23 cellular contexts compared by ENCODE assay signal in genomic region chr5:142828797-142829535, GRCh38. TPM values are rescaled to one million over a fixed set of nuclear protein-coding genes. Genes with fewer than 3 reads are reported as not detected.
A peak's percentile ranks its signal among the peaks of the same experiment; 100 is the strongest.
DNase-seq lines count a peak whose midpoint lies in the region; ATAC-seq, FAIRE-seq and TF ChIP-seq lines count a peak whose summit lies in the region.
"Had no signal": no experiment of that assay in that cellular context is flagged by ENCODE, and none has a peak within 500 bp of the region (broad histone marks: within the 10 kb centered on the region; RNA-seq: fewer than 3 reads in every experiment).

No MANE protein-coding gene starts in this region.

- no peaks in the 10 kb centered on the region for H3K9me2 ChIP-seq in SK-N-SH

- H3K27ac ChIP-seq in SK-N-SH (ENCODE audit: low read depth in 2 of 2, low read length in 1 of 2) (peak overlapping the region; percentile 19 to 93; a peak in 3 of 4 replicates), SJSA1 (peak overlapping the region; percentile 38; the same call in 1 of the 2 replicates), small intestine (ENCODE audit: low read depth in 1 of 2, low read length in 1 of 2) (no peak overlapping the region), aorta (ENCODE audit: low read depth in 1 of 2, low read length in 2 of 2) (no peak overlapping the region)
- H3K27ac ChIP-seq: dorsolateral prefrontal cortex, lower lobe of right lung, thoracic aorta had no signal

- H3K9me3 ChIP-seq in SK-N-SH: no peaks in the 10 kb centered on the region
- no peaks in the 10 kb centered on the region for H3K9me3 ChIP-seq in SJSA1 (replicated peaks)
- H3K9me3 ChIP-seq in small intestine (ENCODE audit: control insufficient read depth, low read depth): no peaks in the 10 kb centered on the region
- no peaks in the 10 kb centered on the region for H3K9me3 ChIP-seq in aorta (ENCODE audit: control insufficient read depth, low read length)
- H3K9me3 ChIP-seq: lower lobe of right lung, thoracic aorta had no signal

- H3K79me2 ChIP-seq in SK-N-SH (ENCODE audit: insufficient read depth): peaks cover 11% of the 10 kb centered on the region

- H4K20me1 ChIP-seq in SK-N-SH (ENCODE audit: insufficient read depth): no peaks in the 10 kb centered on the region

- H3K36me3 ChIP-seq in SK-N-SH (replicated peaks in 1 of 2; ENCODE audit: control insufficient read depth in 1 of 2, insufficient read depth in 2 of 2, low read length in 1 of 2): no peaks in the 10 kb centered on the region
- no peaks in the 10 kb centered on the region for H3K36me3 ChIP-seq in SJSA1
- H3K36me3 ChIP-seq in small intestine (ENCODE audit: control insufficient read depth in 2 of 2, insufficient read depth in 2 of 2, low read length in 2 of 2): no peaks in the 10 kb centered on the region
- no peaks in the 10 kb centered on the region for H3K36me3 ChIP-seq in aorta (ENCODE audit: control insufficient read depth in 1 of 2, insufficient read depth in 2 of 2, low read length in 1 of 2)
- H3K36me3 ChIP-seq: lower lobe of right lung, thoracic aorta had no signal

- H2AFZ ChIP-seq in SK-N-SH (ENCODE audit: low read depth): no peak overlapping the region

- H3K4me3 ChIP-seq in SK-N-SH (ENCODE audit: low read depth in 2 of 2, low read length in 1 of 2) (no peak overlapping the region), SJSA1 (no peak overlapping the region), small intestine (ENCODE audit: low read depth in 1 of 2, low read length in 2 of 2) (no peak overlapping the region), aorta (ENCODE audit: low read length in 2 of 2) (no peak overlapping the region)
- H3K4me3 ChIP-seq: dorsolateral prefrontal cortex, lower lobe of right lung, thoracic aorta had no signal

- no peak overlapping the region for H3K9ac ChIP-seq in SK-N-SH

- no peak for TF ChIP-seq CTCF in SK-N-SH (IDR thresholded peaks at IDR 0.05)

- DNase-seq in SK-N-SH (no peak), SJSA1 (ENCODE audit: low read depth in 1 of 2, low spot score in 2 of 2) (no peak), left cardiac atrium (no peak), small intestine (peak; percentile 51), cortex of kidney (lab: John Stamatoyannopoulos, UW) (no peak), aorta (no peak), NCI-H2029 (lab: John Stamatoyannopoulos, UW) (no peak)
- DNase-seq: 8988T; activated CD4-positive, alpha-beta T cell treated with anti-CD3 and anti-CD28 coated beads, Interleukin-2, amount 50 U/mL, for 1 hour; activated naive CD4-positive, alpha-beta T cell treated with anti-CD3 and anti-CD28 coated beads, Interleukin-2, amount 10 ng/mL, durations not matched to agents 7 days and 5 days; dorsolateral prefrontal cortex; erythroblast; GF-D8; lower lobe of right lung; NCI-H1105; NCI-H2171; NCI-H774; posterior cingulate gyrus; SW 1271 had no signal

- TF ChIP-seq RAD21 in SK-N-SH (IDR thresholded peaks at IDR 0.05; ENCODE audit: low read length): no peak

- WGBS in SK-N-SH (ENCODE audit: low lambda C conversion rate): 98% methylated on average over 4 of the region's 5 CpGs
- 64 to 86% (median 78%) methylated on average over 5 of the region's 5 CpGs for WGBS in small intestine, 3 donors
- 93 to 97% methylated on average over 5 of the region's 5 CpGs for WGBS in aorta, 2 donors

- H3F3A ChIP-seq in SK-N-SH (replicated peaks; ENCODE audit: insufficient read depth): peaks cover 46% of the 10 kb centered on the region

- CTCF ChIA-PET in SK-N-SH (lab: Yijun Ruan, JAX): interaction anchor here (1.4 to 1.5 kb wide), 2 partner anchors 60 to 112 kb away, joined by 3 to 5 read pairs; no protein-coding TSS in a partner anchor

- peak overlapping the region; percentile 70; the same call in 1 of the 2 replicates for H3K4me2 ChIP-seq in SK-N-SH

- TF ChIP-seq EP300 in SK-N-SH (IDR thresholded peaks at IDR 0.05; ENCODE audit: borderline replicate concordance in 1 of 2, low read depth in 1 of 2, low read length in 1 of 2): no peak

- POLR2A ChIA-PET in SK-N-SH (lab: Yijun Ruan, JAX): no interaction called here

- ATAC-seq in SK-N-SH treated with all-trans-retinoic acid at 6 μM for 48 hours (no peak), left cardiac atrium (peak; percentile 6 to 42), aorta (ENCODE audit: low FRiP score) (no peak)

- H3K4me1 ChIP-seq in SK-N-SH (ENCODE audit: control insufficient read depth in 1 of 2, insufficient read depth in 2 of 2, low read depth in 1 of 2, low read length in 1 of 2) (peaks cover 55 to 64% of the 10 kb centered on the region in 2 experiments), SJSA1 (replicated peaks) (peaks cover 86% of the 10 kb centered on the region), small intestine (ENCODE audit: control insufficient read depth in 2 of 2, insufficient read depth in 1 of 2, low read depth in 1 of 2, low read length in 1 of 2) (peaks cover 26 to 29% of the 10 kb centered on the region in 2 donors), aorta (ENCODE audit: control insufficient read depth in 1 of 2, insufficient read depth in 2 of 2, low read length in 2 of 2) (peaks cover 2 to 7% of the 10 kb centered on the region in 2 donors)

- intact Hi-C loops in left cardiac atrium (cut with DNase I) (loop anchor here in 1 of 2 donors (5.0 kb wide), 1 partner anchor 47 kb away; no protein-coding TSS in a partner anchor), aorta (cut with DNase I) (loop anchor here in 1 of 2 donors (5.0 kb wide), 1 partner anchor 43 kb away; no protein-coding TSS in a partner anchor)

- FAIRE-seq in small intestine (lab: Jason Lieb, UNC): no peak
- FAIRE-seq: GM12891, TTC549 had no signal

- no peaks in the 10 kb centered on the region for H3K27me3 ChIP-seq in SK-N-SH (ENCODE audit: insufficient read depth)
- no peaks in the 10 kb centered on the region for H3K27me3 ChIP-seq in SJSA1 (replicated peaks)
- no peaks in the 10 kb centered on the region for H3K27me3 ChIP-seq in small intestine (ENCODE audit: control insufficient read depth in 2 of 2, insufficient read depth in 2 of 2, low read length in 2 of 2)
- H3K27me3 ChIP-seq in aorta (ENCODE audit: control insufficient read depth in 1 of 2, insufficient read depth in 2 of 2, low read length in 1 of 2): no peaks in the 10 kb centered on the region
- H3K27me3 ChIP-seq: dorsolateral prefrontal cortex had no signal

TF ChIP-seq in SK-N-SH, 30 proteins besides CTCF, POLR2A, EP300 and RAD21 (continues in another document):
- TF ChIP-seq IRF3 (IDR thresholded peaks at IDR 0.05; ENCODE audit: low read depth, low read length) (no peak), RXRA (IDR thresholded peaks at IDR 0.05; ENCODE audit: borderline replicate concordance, low read depth) (no peak), TAF1 (IDR thresholded peaks at IDR 0.05; ENCODE audit: borderline replicate concordance, low read depth, low read length) (no peak), CHD2 (IDR thresholded peaks at IDR 0.05; ENCODE audit: low read length, partially characterized antibody) (no peak), NFIC (IDR thresholded peaks at IDR 0.05; ENCODE audit: borderline replicate concordance) (no peak), GABPA (IDR thresholded peaks at IDR 0.05; ENCODE audit: low read depth) (no peak)
- TF ChIP-seq, protein P1, sequence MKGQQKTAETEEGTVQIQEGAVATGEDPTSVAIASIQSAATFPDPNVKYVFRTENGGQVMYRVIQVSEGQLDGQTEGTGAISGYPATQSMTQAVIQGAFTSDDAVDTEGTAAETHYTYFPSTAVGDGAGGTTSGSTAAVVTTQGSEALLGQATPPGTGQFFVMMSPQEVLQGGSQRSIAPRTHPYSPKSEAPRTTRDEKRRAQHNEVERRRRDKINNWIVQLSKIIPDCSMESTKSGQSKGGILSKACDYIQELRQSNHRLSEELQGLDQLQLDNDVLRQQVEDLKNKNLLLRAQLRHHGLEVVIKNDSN (IDR thresholded peaks at IDR 0.05; ENCODE audit: borderline replicate concordance, low read depth): no peak

TF ChIP-seq in SK-N-SH treated with all-trans-retinoic acid at 6 μM for 48 hours, 23 proteins besides CTCF, POLR2A, EP300 and RAD21 (continues in another document):
- no peak for TF ChIP-seq TOX (CRISPR knock-in tag; IDR thresholded peaks at IDR 0.05; ENCODE audit: borderline replicate concordance)
- TF ChIP-seq ZFP3 (CRISPR knock-in tag; IDR thresholded peaks at IDR 0.05): no peak
- no peak for TF ChIP-seq ZNF8 (CRISPR knock-in tag; IDR thresholded peaks at IDR 0.05)
- TF ChIP-seq, protein P2, sequence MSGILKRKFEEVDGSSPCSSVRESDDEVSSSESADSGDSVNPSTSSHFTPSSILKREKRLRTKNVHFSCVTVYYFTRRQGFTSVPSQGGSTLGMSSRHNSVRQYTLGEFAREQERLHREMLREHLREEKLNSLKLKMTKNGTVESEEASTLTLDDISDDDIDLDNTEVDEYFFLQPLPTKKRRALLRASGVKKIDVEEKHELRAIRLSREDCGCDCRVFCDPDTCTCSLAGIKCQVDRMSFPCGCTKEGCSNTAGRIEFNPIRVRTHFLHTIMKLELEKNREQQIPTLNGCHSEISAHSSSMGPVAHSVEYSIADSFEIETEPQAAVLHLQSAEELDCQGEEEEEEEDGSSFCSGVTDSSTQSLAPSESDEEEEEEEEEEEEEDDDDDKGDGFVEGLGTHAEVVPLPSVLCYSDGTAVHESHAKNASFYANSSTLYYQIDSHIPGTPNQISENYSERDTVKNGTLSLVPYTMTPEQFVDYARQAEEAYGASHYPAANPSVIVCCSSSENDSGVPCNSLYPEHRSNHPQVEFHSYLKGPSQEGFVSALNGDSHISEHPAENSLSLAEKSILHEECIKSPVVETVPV (CRISPR knock-in tag; IDR thresholded peaks at IDR 0.05): no peak

RNA-seq across cellular contexts. Expression of gene ARHGAP26, which starts 58.8 kb away (rescaled TPM):
- polyA plus RNA-seq in SK-N-SH (2012; rRNA removed): 6.1 and 8.4 TPM in 2 replicates
- polyA plus RNA-seq in SK-N-SH (2012; cell fraction: cytosol; rRNA removed): 4.4 and 4.6 TPM in 2 replicates
- polyA plus RNA-seq in SK-N-SH (2012; cell fraction: nucleus; rRNA removed): 19.4 and 33.8 TPM in 2 replicates
- total RNA-seq in SJSA1 (2014; rRNA removed; shearing (Covaris generic)): 7.6 and 10.2 TPM in 2 replicates
- total RNA-seq in left cardiac atrium: 10 to 100 TPM; 29.6 to 50.2 TPM
- 10 to 100 TPM in 2 of 3 donors, 1 to 10 TPM in 1; 7.6 to 12.3 (median 10.7) TPM for polyA plus RNA-seq in small intestine
- 10 to 100 TPM; 51.1 to 70.7 TPM for total RNA-seq in aorta
- polyA plus RNA-seq in aorta: 1 to 10 TPM; 4.5 to 8.2 TPM

Comparison
In these comparisons a context has a peak if more than half of its experiments do, and no peak if none do; other contexts are left out.
1. H3K27ac ChIP-seq: peak in SK-N-SH (2 of 2) and SJSA1 (single experiment); none in small intestine (0 of 2) and aorta (0 of 2).
2. ATAC-seq: peak in left cardiac atrium (2 of 2); none in SK-N-SH treated with all-trans-retinoic acid at 6 μM for 48 hours (single experiment) and aorta (single experiment).